ENCODE assay signal across 2 cellular contexts in genomic region chr2:201308914-201309313, GRCh38.
TF ChIP-seq lines count a peak whose summit lies in the region.

No MANE protein-coding gene starts in this region.

TF ChIP-seq in HepG2, 621 proteins besides CTCF, POLR2A, EP300 and RAD21:
- TF ChIP-seq ZNF3 (CRISPR knock-in tag; IDR thresholded peaks at IDR 0.05) (no peak), MAFK (conservative IDR thresholded peaks at IDR 0.05 in 1 of 2, IDR thresholded peaks at IDR 0.05 in 1 of 2; ENCODE audit: low read length in 2 of 2) (peak; percentile 58; a peak in 3 of 4 replicates), JDP2 (CRISPR knock-in tag; IDR thresholded peaks at IDR 0.05; ENCODE audit: borderline replicate concordance) (no peak), IRX3 (CRISPR knock-in tag; IDR thresholded peaks at IDR 0.05; ENCODE audit: borderline replicate concordance, low read depth) (no peak), MAFF (IDR thresholded peaks at IDR 0.05; ENCODE audit: low read depth, low read length) (peak; percentile 46; the same call in 1 of the 2 replicates), SCMH1 (CRISPR knock-in tag; IDR thresholded peaks at IDR 0.05; ENCODE audit: borderline replicate concordance) (no peak)
- TF ChIP-seq, protein P1, sequence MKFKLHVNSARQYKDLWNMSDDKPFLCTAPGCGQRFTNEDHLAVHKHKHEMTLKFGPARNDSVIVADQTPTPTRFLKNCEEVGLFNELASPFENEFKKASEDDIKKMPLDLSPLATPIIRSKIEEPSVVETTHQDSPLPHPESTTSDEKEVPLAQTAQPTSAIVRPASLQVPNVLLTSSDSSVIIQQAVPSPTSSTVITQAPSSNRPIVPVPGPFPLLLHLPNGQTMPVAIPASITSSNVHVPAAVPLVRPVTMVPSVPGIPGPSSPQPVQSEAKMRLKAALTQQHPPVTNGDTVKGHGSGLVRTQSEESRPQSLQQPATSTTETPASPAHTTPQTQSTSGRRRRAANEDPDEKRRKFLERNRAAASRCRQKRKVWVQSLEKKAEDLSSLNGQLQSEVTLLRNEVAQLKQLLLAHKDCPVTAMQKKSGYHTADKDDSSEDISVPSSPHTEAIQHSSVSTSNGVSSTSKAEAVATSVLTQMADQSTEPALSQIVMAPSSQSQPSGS (CRISPR knock-in tag; IDR thresholded peaks at IDR 0.05): no peak

TF ChIP-seq in A549, 52 proteins besides CTCF, POLR2A, EP300 and RAD21:
- TF ChIP-seq NR3C1 (IDR thresholded peaks at IDR 0.05) (no peak), MAFK (IDR thresholded peaks at IDR 0.05; ENCODE audit: partially characterized antibody) (peak; percentile 35), MAZ (IDR thresholded peaks at IDR 0.05; ENCODE audit: borderline replicate concordance, low read depth, low read length) (no peak)
